In the genomic region with DNA sequence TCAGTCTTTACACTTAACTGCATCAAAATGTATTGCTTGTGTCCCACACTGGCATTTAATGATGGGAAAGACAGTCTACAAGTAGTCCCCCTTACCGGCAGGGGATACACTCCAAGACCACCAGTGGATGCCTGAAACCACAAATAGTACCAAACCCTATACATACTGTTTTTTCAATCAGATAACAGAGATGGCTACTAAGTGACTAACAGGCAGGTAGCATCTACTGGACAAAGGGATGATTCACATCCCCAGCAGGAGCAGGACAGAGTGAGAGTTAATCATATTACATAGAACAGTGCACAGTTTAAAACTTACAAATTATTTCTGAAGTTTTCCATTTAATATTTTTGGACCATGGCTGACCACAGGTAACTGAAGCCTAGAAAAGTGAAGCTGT, we compare ENCODE assay signal across 26 cellular contexts. TPM values are rescaled to one million over a fixed set of nuclear protein-coding genes. Genes with fewer than 3 reads are reported as not detected.
DNase-seq lines count a peak whose midpoint lies in the region; ATAC-seq and TF ChIP-seq lines count a peak whose summit lies in the region.
"Had no signal": no experiment of that assay in that cellular context is flagged by ENCODE, and none has a peak within 500 bp of the region (broad histone marks: within the 10 kb centered on the region; RNA-seq: fewer than 3 reads in every experiment).

No MANE protein-coding gene starts in this region.

- H3K27ac ChIP-seq in mammary epithelial cell (ENCODE audit: insufficient read depth, low read depth, low read length), result no peak overlapping the region
- no peak overlapping the region for H3K27ac ChIP-seq in SK-N-SH (ENCODE audit: low read depth in 2 of 2, low read length in 1 of 2)
- no peak overlapping the region for H3K27ac ChIP-seq in lower lobe of right lung
- H3K27ac ChIP-seq: ascending aorta, BLaER1, esophagus muscularis mucosa, gastroesophageal sphincter, HL-60, RWPE1, spleen, stomach had no signal

- H4K20me1 ChIP-seq in mammary epithelial cell (ENCODE audit: insufficient read depth, low read length), result no peaks in the 10 kb centered on the region
- H4K20me1 ChIP-seq in SK-N-SH (ENCODE audit: insufficient read depth), result peaks cover 10% of the 10 kb centered on the region; the same call in 1 of the 2 replicates

- H2AFZ ChIP-seq in mammary epithelial cell (ENCODE audit: low read depth, low read length) (no peak overlapping the region), SK-N-SH (ENCODE audit: low read depth) (no peak overlapping the region)

- CTCF ChIA-PET in mammary epithelial cell (lab: Charles Lee; ENCODE audit: low non-redundant PET), result no interaction called here
- CTCF ChIA-PET in MCF 10A (lab: Yijun Ruan, JAX), result interaction anchor here (0.7 kb wide), 1 partner anchor 11 kb away, joined by 3 read pairs; no protein-coding TSS in a partner anchor
- CTCF ChIA-PET in SK-N-SH (lab: Yijun Ruan, JAX), result no interaction called here

- dilution Hi-C loops in mammary epithelial cell (cut with HindIII; ENCODE audit: low sequenced_read_pairs), result no loop called here

- intact Hi-C loops in mammary epithelial cell (cut with micrococcal nuclease), result no loop called here
- intact Hi-C loops in MCF 10A (cut with micrococcal nuclease), result no loop called here
- intact Hi-C loops in lower lobe of right lung (cut with DNase I), result no loop called here

- H3K27me3 Mint-ChIP-seq in MCF 10A (ENCODE audit: insufficient read depth, unreplicated experiment), result no peaks in the 10 kb centered on the region
- H3K27me3 Mint-ChIP-seq in endothelial cell (ENCODE audit: unreplicated experiment), result peaks cover 22% of the 10 kb centered on the region
- no peaks in the 10 kb centered on the region for H3K27me3 Mint-ChIP-seq in stimulated activated naive B cell treated with anti-CD40 and anti-IgM and Interleukin-4, amounts not matched to agents 10 μg/mL and 1 μg/mL and 100 μg/mL, for 72 hours
- H3K27me3 Mint-ChIP-seq: activated CD4-positive, alpha-beta memory T cell treated with anti-CD3 and anti-CD28 coated beads for 36 hours had no signal

- no peak overlapping the region for H3K4me2 ChIP-seq in mammary epithelial cell (ENCODE audit: insufficient read depth, low read depth, low read length)
- no peak overlapping the region; the same call in 1 of the 2 replicates for H3K4me2 ChIP-seq in SK-N-SH
- H3K4me2 ChIP-seq: BLaER1 had no signal

- peaks cover 17% of the 10 kb centered on the region for H3F3A ChIP-seq in SK-N-SH (replicated peaks; ENCODE audit: insufficient read depth)

- POLR2A ChIA-PET in MCF 10A (lab: Yijun Ruan, JAX) (interaction anchor here (1.1 kb wide), 1 partner anchor 11 kb away, joined by 6 read pairs; no protein-coding TSS in a partner anchor), SK-N-SH (lab: Yijun Ruan, JAX) (interaction anchor here (1.0 kb wide), 1 partner anchor 9 kb away, joined by 4 read pairs; no protein-coding TSS in a partner anchor)

- H3K4me1 ChIP-seq in mammary epithelial cell (ENCODE audit: insufficient read depth, low read length) (peaks cover 7% of the 10 kb centered on the region), SK-N-SH (ENCODE audit: control insufficient read depth in 1 of 2, insufficient read depth in 2 of 2, low read depth in 1 of 2, low read length in 1 of 2) (peaks cover 0 to 6% of the 10 kb centered on the region in 2 experiments; a peak in 2 of 4 replicates), lower lobe of right lung (peaks cover 34% of the 10 kb centered on the region)
- H3K4me1 ChIP-seq: ascending aorta had no signal

- TF ChIP-seq RAD21 in SK-N-SH (IDR thresholded peaks at IDR 0.05; ENCODE audit: low read length), result no peak

- H3K4me3 Mint-ChIP-seq in MCF 10A (ENCODE audit: unreplicated experiment) (no peak overlapping the region), endothelial cell (ENCODE audit: unreplicated experiment) (peak overlapping the region; percentile 76)
- no peak overlapping the region for H3K4me3 Mint-ChIP-seq in stimulated activated naive B cell treated with anti-CD40 and anti-IgM and Interleukin-4, amounts not matched to agents 10 μg/mL and 1 μg/mL and 100 μg/mL, for 72 hours
- H3K4me3 Mint-ChIP-seq: activated CD4-positive, alpha-beta memory T cell treated with anti-CD3 and anti-CD28 coated beads for 36 hours; WTC11 had no signal

- H3K36me3 Mint-ChIP-seq in MCF 10A (ENCODE audit: insufficient read depth, unreplicated experiment) (peaks cover 22% of the 10 kb centered on the region), endothelial cell (ENCODE audit: low read depth, unreplicated experiment) (peaks cover 82% of the 10 kb centered on the region)
- peaks cover 68 to 88% of the 10 kb centered on the region in 2 donors for H3K36me3 Mint-ChIP-seq in stimulated activated naive B cell treated with anti-CD40 and anti-IgM and Interleukin-4, amounts not matched to agents 10 μg/mL and 1 μg/mL and 100 μg/mL, for 72 hours

- BruUV-seq in mammary epithelial cell (replicated peaks; lab: Mats Ljungman, UMichigan) (no TSS peak), MCF 10A (replicated peaks; lab: Mats Ljungman, UMichigan) (no TSS peak)

- H3K9ac ChIP-seq in mammary epithelial cell (ENCODE audit: insufficient read depth, low read length) (no peak overlapping the region), SK-N-SH (no peak overlapping the region)
- H3K9ac ChIP-seq: BLaER1 had no signal

- peak; percentile 57 for DNase-seq in mammary epithelial cell
- no peak for DNase-seq in MCF 10A (ENCODE audit: unreplicated experiment)
- no peak for DNase-seq in SK-N-SH
- DNase-seq in endothelial cell (ENCODE audit: low spot score), result no peak
- DNase-seq in stimulated activated naive B cell treated with anti-CD40 and anti-IgM and Interleukin-4, amounts not matched to agents 10 μg/mL and 1 μg/mL and 100 μg/mL, for 72 hours, result no peak
- DNase-seq in lower lobe of right lung, result no peak
- no peak for DNase-seq in inferior parietal cortex (ENCODE audit: extremely low spot score)
- no peak for DNase-seq in occipital lobe (lab: John Stamatoyannopoulos, UW)
- DNase-seq: activated CD4-positive, alpha-beta memory T cell treated with anti-CD3 and anti-CD28 coated beads for 36 hours; activated naive CD4-positive, alpha-beta T cell treated with anti-CD3 and anti-CD28 coated beads, Interleukin-2, amount 50 U/mL, for 16 hours; Calu3; cerebellar nuclear complex; NCI-H1417; NCI-H524; spleen; stimulated activated CD4-positive, alpha-beta T cell treated with anti-CD3 and anti-CD28 coated beads, Interleukin-4, amount 100 ng/mL, for 24 hours; stomach; T1000 had no signal

- H3K9me2 ChIP-seq in SK-N-SH, result no peaks in the 10 kb centered on the region

- H3K36me3 ChIP-seq in mammary epithelial cell (ENCODE audit: insufficient read depth, low read length) (peaks cover 4% of the 10 kb centered on the region), SK-N-SH (replicated peaks in 1 of 2; ENCODE audit: control insufficient read depth in 1 of 2, insufficient read depth in 2 of 2, low read length in 1 of 2) (peaks cover 21% of the 10 kb centered on the region in 2 experiments), lower lobe of right lung (peaks cover 14% of the 10 kb centered on the region)
- H3K36me3 ChIP-seq: ascending aorta, gastroesophageal sphincter had no signal

- no peaks in the 10 kb centered on the region for H3K27me3 ChIP-seq in mammary epithelial cell (ENCODE audit: insufficient read depth, low read length)
- H3K27me3 ChIP-seq in SK-N-SH (ENCODE audit: insufficient read depth), result no peaks in the 10 kb centered on the region
- H3K27me3 ChIP-seq in lower lobe of right lung (ENCODE audit: low read depth), result no peaks in the 10 kb centered on the region
- H3K27me3 ChIP-seq: ascending aorta, BLaER1, esophagus muscularis mucosa, gastroesophageal sphincter, spleen, stomach had no signal

- in situ Hi-C loops in mammary epithelial cell (cut with MboI; ENCODE audit: low sequenced_read_pairs in 2 of 2), result no loop called here

- H3K9me3 Mint-ChIP-seq in MCF 10A (ENCODE audit: unreplicated experiment), result peaks cover 20% of the 10 kb centered on the region
- H3K9me3 Mint-ChIP-seq in endothelial cell (ENCODE audit: unreplicated experiment), result peaks cover 28% of the 10 kb centered on the region
- peaks cover 23 to 26% of the 10 kb centered on the region in 2 donors for H3K9me3 Mint-ChIP-seq in stimulated activated naive B cell treated with anti-CD40 and anti-IgM and Interleukin-4, amounts not matched to agents 10 μg/mL and 1 μg/mL and 100 μg/mL, for 72 hours

- peaks cover 9% of the 10 kb centered on the region for H3K9me3 ChIP-seq in mammary epithelial cell (replicated peaks; ENCODE audit: insufficient read depth, low read length)
- peaks cover 6% of the 10 kb centered on the region; the same call in 1 of the 2 replicates for H3K9me3 ChIP-seq in SK-N-SH
- H3K9me3 ChIP-seq in lower lobe of right lung, result peaks cover 27% of the 10 kb centered on the region

- peaks cover 92% of the 10 kb centered on the region for H3K79me2 ChIP-seq in mammary epithelial cell (ENCODE audit: insufficient read depth, low read length)
- H3K79me2 ChIP-seq in SK-N-SH (ENCODE audit: insufficient read depth), result peaks cover 63% of the 10 kb centered on the region

- TF ChIP-seq CTCF in mammary epithelial cell (conservative IDR thresholded peaks at IDR 0.05 in 1 of 2, IDR thresholded peaks at IDR 0.05 in 1 of 2; ENCODE audit: extremely low read depth in 1 of 2, insufficient read depth in 1 of 2, low read depth in 1 of 2, low read length in 2 of 2) (no peak), MCF 10A (IDR thresholded peaks at IDR 0.05; ENCODE audit: unreplicated experiment) (no peak), SK-N-SH (IDR thresholded peaks at IDR 0.05) (no peak), endothelial cell (IDR thresholded peaks at IDR 0.05; ENCODE audit: unreplicated experiment) (no peak), lower lobe of right lung (IDR thresholded peaks at IDR 0.05) (no peak)

- H3K4me1 Mint-ChIP-seq in MCF 10A (ENCODE audit: insufficient read depth, unreplicated experiment), result no peaks in the 10 kb centered on the region
- peaks cover 31% of the 10 kb centered on the region for H3K4me1 Mint-ChIP-seq in endothelial cell (ENCODE audit: unreplicated experiment)
- peaks cover 44 to 78% of the 10 kb centered on the region in 2 donors for H3K4me1 Mint-ChIP-seq in stimulated activated naive B cell treated with anti-CD40 and anti-IgM and Interleukin-4, amounts not matched to agents 10 μg/mL and 1 μg/mL and 100 μg/mL, for 72 hours

- no peak for TF ChIP-seq EP300 in SK-N-SH (IDR thresholded peaks at IDR 0.05; ENCODE audit: borderline replicate concordance in 1 of 2, low read depth in 1 of 2, low read length in 1 of 2)

- no peak for ATAC-seq in stimulated activated naive B cell treated with anti-CD40 and anti-IgM and Interleukin-4, amounts not matched to agents 10 μg/mL and 1 μg/mL and 100 μg/mL, for 72 hours (replicated peaks)
- no peak for ATAC-seq in lower lobe of right lung
- ATAC-seq: gastroesophageal sphincter, WTC11 had no signal

- no peak overlapping the region for H3K27ac Mint-ChIP-seq in MCF 10A (ENCODE audit: low read depth, unreplicated experiment)
- H3K27ac Mint-ChIP-seq in endothelial cell (ENCODE audit: unreplicated experiment), result no peak overlapping the region
- H3K27ac Mint-ChIP-seq in stimulated activated naive B cell treated with anti-CD40 and anti-IgM and Interleukin-4, amounts not matched to agents 10 μg/mL and 1 μg/mL and 100 μg/mL, for 72 hours, result peak overlapping the region; percentile 85
- H3K27ac Mint-ChIP-seq: activated CD4-positive, alpha-beta memory T cell treated with anti-CD3 and anti-CD28 coated beads for 36 hours; WTC11 had no signal

- H3K4me3 ChIP-seq in mammary epithelial cell (replicated peaks in 1 of 3; ENCODE audit: insufficient read depth in 1 of 3, low read depth in 2 of 3, low read length in 3 of 3), result no peak overlapping the region
- H3K4me3 ChIP-seq in SK-N-SH (ENCODE audit: low read depth in 2 of 2, low read length in 1 of 2), result no peak overlapping the region
- H3K4me3 ChIP-seq in lower lobe of right lung, result no peak overlapping the region
- H3K4me3 ChIP-seq: ascending aorta, esophagus muscularis mucosa, gastroesophageal sphincter, lung, spleen, stomach had no signal

- WGBS in mammary epithelial cell (ENCODE audit: low coverage, missing lambda C conversion rate), result 100% methylated on average over 1 of the region's 1 CpG
- WGBS in SK-N-SH (ENCODE audit: low lambda C conversion rate), result 63% methylated on average over 1 of the region's 1 CpG

RNA-seq across cellular contexts. Expression of gene TMEM243, which starts 13.2 kb away (rescaled TPM):
- total RNA-seq in mammary epithelial cell, result 10 to 100 TPM; 11.0 to 19.5 TPM
- 18.3 TPM for polyA plus RNA-seq in mammary epithelial cell
- polyA minus RNA-seq in mammary epithelial cell, result not detected
- 19.9 and 23.0 TPM in 2 replicates for total RNA-seq in MCF 10A (2022)
- 31.1 and 36.5 TPM in 2 replicates for polyA plus RNA-seq in SK-N-SH (2012; rRNA removed)
- polyA plus RNA-seq in SK-N-SH (2012; cell fraction: cytosol; rRNA removed), result 42.5 and 50.4 TPM in 2 replicates
- polyA plus RNA-seq in SK-N-SH (2012; cell fraction: nucleus; rRNA removed), result 36.0 and 51.1 TPM in 2 replicates
- 44.9 TPM for total RNA-seq in endothelial cell (ENCODE audit: unreplicated experiment)
- total RNA-seq in lower lobe of right lung, result 115 TPM
- 7.3 TPM for total RNA-seq in occipital lobe

RNA-seq across cellular contexts. Expression of gene DMTF1, which starts 54.1 kb away (rescaled TPM):
- total RNA-seq in mammary epithelial cell, result 10 to 100 TPM; 52.4 to 53.2 TPM
- 25.1 TPM for polyA plus RNA-seq in mammary epithelial cell
- polyA minus RNA-seq in mammary epithelial cell, result 76.9 TPM
- total RNA-seq in MCF 10A (2022), result 72.8 and 79.7 TPM in 2 replicates
- 108 and 177 TPM in 2 replicates for polyA plus RNA-seq in SK-N-SH (2012; rRNA removed)
- 45.2 and 45.3 TPM in 2 replicates for polyA plus RNA-seq in SK-N-SH (2012; cell fraction: cytosol; rRNA removed)
- 428 and 844 TPM in 2 replicates for polyA plus RNA-seq in SK-N-SH (2012; cell fraction: nucleus; rRNA removed)
- 106 TPM for total RNA-seq in endothelial cell (ENCODE audit: unreplicated experiment)
- 81.7 TPM for total RNA-seq in lower lobe of right lung
- 200 TPM for total RNA-seq in occipital lobe
